In genomic region chr6:31438222-31438621, GRCh38 we compare ENCODE assay signal across 29 cellular contexts.
"Had no signal": no experiment of that assay in that cellular context is flagged by ENCODE, and none has a peak within 500 bp of the region (broad histone marks: within the 10 kb centered on the region; RNA-seq: fewer than 3 reads in every experiment).

No MANE protein-coding gene starts in this region.

- H3K9me3 ChIP-seq: suprapubic skin, testis, thoracic aorta, thyroid gland, tibial nerve, upper lobe of right lung, uterus, vagina had no signal

- H3K4me3 ChIP-seq: stomach, suprapubic skin, testis, thoracic aorta, thyroid gland, tibial artery, tibial nerve, transverse colon, upper lobe of left lung, upper lobe of right lung, uterus, vagina had no signal

- H3K36me3 ChIP-seq: stomach, suprapubic skin, thoracic aorta, thyroid gland, tibial artery, tibial nerve, transverse colon, upper lobe of left lung, upper lobe of right lung, uterus, vagina had no signal

- ATAC-seq: stimulated activated effector memory CD8-positive, alpha-beta T cell treated with anti-CD3 and anti-CD28 coated beads, Interleukin-12 subunit alpha, Interleukin-12 subunit beta, amount 100 ng/mL, for 72 hours; stimulated activated memory B cell treated with anti-CD40 and anti-IgM and Interleukin-4, amounts not matched to agents 10 μg/mL and 1 μg/mL and 100 μg/mL, for 72 hours; stimulated activated naive B cell treated with anti-CD40 and anti-IgM and Interleukin-4, amounts not matched to agents 10 μg/mL and 1 μg/mL and 100 μg/mL, for 72 hours; stimulated activated naive CD8-positive, alpha-beta T cell treated with anti-CD3 and anti-CD28 coated beads, Interleukin-15, amount 100 ng/mL, for 72 hours; stimulated activated naive CD8-positive, alpha-beta T cell treated with anti-CD3 and anti-CD28 coated beads, Interleukin-15, Interleukin-2, amounts not matched to agents 100 U/mL and 50 U/mL, for 24 hours; upper lobe of right lung had no signal

- H3K36me3 Mint-ChIP-seq: stimulated activated effector memory CD8-positive, alpha-beta T cell treated with anti-CD3 and anti-CD28 coated beads, Interleukin-12 subunit alpha, Interleukin-12 subunit beta, amount 100 ng/mL, for 72 hours had no signal

- H3K4me1 ChIP-seq: testis, thyroid gland, upper lobe of right lung, vagina had no signal

- H3K27ac ChIP-seq: stomach, suprapubic skin, testis, thoracic aorta, thyroid gland, tibial artery, tibial nerve, transverse colon, upper lobe of left lung, upper lobe of right lung, uterus, vagina had no signal

- H3K27ac Mint-ChIP-seq: stimulated activated effector memory CD8-positive, alpha-beta T cell treated with anti-CD3 and anti-CD28 coated beads, Interleukin-12 subunit alpha, Interleukin-12 subunit beta, amount 100 ng/mL, for 72 hours; stimulated activated memory B cell treated with anti-CD40 and anti-IgM and Interleukin-4, amounts not matched to agents 10 μg/mL and 1 μg/mL and 100 μg/mL, for 72 hours; stimulated activated naive B cell treated with anti-CD40 and anti-IgM and Interleukin-4, amounts not matched to agents 10 μg/mL and 1 μg/mL and 100 μg/mL, for 72 hours; stimulated activated naive CD8-positive, alpha-beta T cell treated with anti-CD3 and anti-CD28 coated beads, Interleukin-15, amount 100 ng/mL, for 72 hours; stimulated activated naive CD8-positive, alpha-beta T cell treated with anti-CD3 and anti-CD28 coated beads, Interleukin-15, Interleukin-2, amounts not matched to agents 100 ng/mL and 50 ng/mL, for 24 hours; type B pancreatic cell had no signal

- H3K4me3 Mint-ChIP-seq: stimulated activated effector memory CD8-positive, alpha-beta T cell treated with anti-CD3 and anti-CD28 coated beads, Interleukin-12 subunit alpha, Interleukin-12 subunit beta, amount 100 ng/mL, for 72 hours; stimulated activated memory B cell treated with anti-CD40 and anti-IgM and Interleukin-4, amounts not matched to agents 10 μg/mL and 1 μg/mL and 100 μg/mL, for 72 hours; stimulated activated naive B cell treated with anti-CD40 and anti-IgM and Interleukin-4, amounts not matched to agents 10 μg/mL and 1 μg/mL and 100 μg/mL, for 72 hours; stimulated activated naive CD8-positive, alpha-beta T cell treated with anti-CD3 and anti-CD28 coated beads, Interleukin-15, amount 100 ng/mL, for 72 hours; stimulated activated naive CD8-positive, alpha-beta T cell treated with anti-CD3 and anti-CD28 coated beads, Interleukin-15, Interleukin-2, amounts not matched to agents 100 ng/mL and 50 ng/mL, for 24 hours; type B pancreatic cell had no signal

- H3K27me3 ChIP-seq: stomach, testis, thyroid gland, tibial artery, upper lobe of left lung, upper lobe of right lung, uterus, vagina had no signal

- DNase-seq: stimulated activated CD4-positive, alpha-beta T cell treated with anti-CD3 and anti-CD28 coated beads, Interleukin-2, amount 100 ng/mL, for 48 hours; stimulated activated CD4-positive, alpha-beta T cell treated with anti-CD3 and anti-CD28 coated beads, Interleukin-4, amount 100 ng/mL, for 1 hour; stimulated activated CD4-positive, alpha-beta T cell treated with anti-CD3 and anti-CD28 coated beads, Interleukin-4, amount 100 ng/mL, for 24 hours; stimulated activated CD4-positive, alpha-beta T cell treated with anti-CD3 and anti-CD28 coated beads, Interleukin-4, amount 100 ng/mL, for 4 hours; stimulated activated CD8-positive, alpha-beta memory T cell treated with anti-CD3 and anti-CD28 coated beads, Interleukin-4, amount 100 ng/mL, for 48 hours; stimulated activated naive B cell treated with anti-CD40 and anti-IgM and Interleukin-4, amounts not matched to agents 10 μg/mL and 1 μg/mL and 100 μg/mL, for 72 hours; stimulated activated naive CD4-positive, alpha-beta T cell; stimulated activated naive CD4-positive, alpha-beta T cell treated with Interleukin-2 at 50 U/mL for 16 hours; stimulated activated naive CD8-positive, alpha-beta T cell treated with anti-CD3 and anti-CD28 coated beads, Interleukin-15, amount 100 ng/mL, for 72 hours; stimulated activated naive CD8-positive, alpha-beta T cell treated with anti-CD3 and anti-CD28 coated beads, Interleukin-15, Interleukin-2, amounts not matched to agents 100 U/mL and 50 U/mL, for 24 hours; stomach; substantia nigra; testis; thyroid gland; tibial artery; transverse colon; trophoblast cell; upper lobe of left lung; upper lobe of right lung; uterus had no signal

- FAIRE-seq: urothelium cell line had no signal
